11 cellular contexts compared by ENCODE assay signal in genomic region chr6:73860303-73860702, GRCh38.
"Had no signal": no experiment of that assay in that cellular context is flagged by ENCODE, and none has a peak within 500 bp of the region (broad histone marks: within the 10 kb centered on the region; RNA-seq: fewer than 3 reads in every experiment).

No MANE protein-coding gene starts in this region.

- H3K4me3 Mint-ChIP-seq: GM23338, H9, IgD-negative memory B cell had no signal

- H3K4me1 Mint-ChIP-seq: GM23338, H9, IgD-negative memory B cell had no signal

- ATAC-seq: GM23338, HepG2 had no signal

- H3K9ac ChIP-seq: KMS-11 had no signal

- H3K9me3 Mint-ChIP-seq: GM23338, H9 had no signal

- H3K4me2 ChIP-seq: GM23338, KMS-11 had no signal

- FAIRE-seq: H1, H54, HepG2 had no signal

- DNase-seq: H9, HCEC 1CT, Karpas-422, KBM-7 had no signal

- H3K4me3 ChIP-seq: GM23338 had no signal

- H2AFZ ChIP-seq: GM23338 had no signal

- H3K27ac Mint-ChIP-seq: GM23338, H9, IgD-negative memory B cell had no signal

- H3K27ac ChIP-seq: HL-60, KMS-11 had no signal
